9 cellular contexts compared by ENCODE assay signal in the genomic region with DNA sequence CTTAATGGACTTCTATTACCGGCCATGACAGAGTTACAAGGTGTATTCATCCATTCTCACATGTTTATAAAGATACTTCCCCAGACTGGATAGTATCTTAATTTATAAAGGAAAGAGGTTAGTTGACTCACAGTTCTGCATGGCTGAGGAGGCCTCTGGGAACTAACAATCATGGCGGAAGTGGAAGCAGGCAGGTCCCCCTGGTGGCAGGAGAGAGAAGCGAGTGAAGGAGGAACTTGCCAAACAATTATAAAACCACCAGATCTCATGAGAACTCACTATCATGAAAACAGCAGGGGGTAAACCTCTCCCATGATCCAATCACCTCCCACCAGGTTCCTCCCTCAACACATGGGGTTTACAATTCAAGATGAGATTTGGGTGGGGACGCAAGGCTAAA.
A peak's percentile ranks its signal among the peaks of the same experiment; 100 is the strongest.
DNase-seq lines count a peak whose midpoint lies in the region; ATAC-seq and TF ChIP-seq lines count a peak whose summit lies in the region.
"Had no signal": no experiment of that assay in that cellular context is flagged by ENCODE, and none has a peak within 500 bp of the region (broad histone marks: within the 10 kb centered on the region; RNA-seq: fewer than 3 reads in every experiment).

No MANE protein-coding gene starts in this region.

- no peak overlapping the region for H3K27ac ChIP-seq in colonic mucosa
- H3K27ac ChIP-seq in left ventricle myocardium inferior (replicated peaks) = no peak overlapping the region
- H3K27ac ChIP-seq: A549 had no signal

- H3K4me3 ChIP-seq in colonic mucosa (no peak overlapping the region), left ventricle myocardium inferior (no peak overlapping the region)
- H3K4me3 ChIP-seq: A549 had no signal

- peak; percentile 69 for ATAC-seq in HG02678 (IDR thresholded peaks at IDR 0.05; ENCODE audit: unreplicated experiment)
- no peak for ATAC-seq in GM18870 (IDR thresholded peaks at IDR 0.05; ENCODE audit: unreplicated experiment)
- ATAC-seq: A549 had no signal

- TF ChIP-seq CTCF in colonic mucosa (IDR thresholded peaks at IDR 0.05) (no peak), left ventricle myocardium inferior (IDR thresholded peaks at IDR 0.05; ENCODE audit: borderline replicate concordance) (no peak)

- DNase-seq in NCI-H146 (lab: John Stamatoyannopoulos, UW) (peak; percentile 8), NCI-H146 treated with DMSO at 0.1 percent for 48 hours (lab: John Stamatoyannopoulos, UW; ENCODE audit: unreplicated experiment) (no peak), RKO (ENCODE audit: low spot score) (peak; percentile 64), lung microvascular endothelial cell (ENCODE audit: low read depth in 2 of 2) (peak; percentile 3 to 24), colonic mucosa (no peak), left ventricle myocardium inferior (no peak)

- H3K9ac ChIP-seq in colonic mucosa (ENCODE audit: low read depth in 2 of 2, low read length in 2 of 2) = no peak overlapping the region

- no peaks in the 10 kb centered on the region for H3K36me3 ChIP-seq in colonic mucosa
- no peaks in the 10 kb centered on the region for H3K36me3 ChIP-seq in left ventricle myocardium inferior

- H3K27me3 ChIP-seq in colonic mucosa (no peaks in the 10 kb centered on the region), left ventricle myocardium inferior (ENCODE audit: low read depth) (no peaks in the 10 kb centered on the region)

- intact Hi-C loops in colonic mucosa (cut with DNase I) (loop anchor here (10.0 kb wide), 1 partner anchor 649 kb away; no protein-coding TSS in a partner anchor), left ventricle myocardium inferior (cut with micrococcal nuclease) (no loop called here)

- H3K9me3 ChIP-seq in colonic mucosa (no peaks in the 10 kb centered on the region), left ventricle myocardium inferior (replicated peaks) (peaks cover under 1% of the 10 kb centered on the region)
- H3K9me3 ChIP-seq: A549 had no signal

- H3K4me1 ChIP-seq in colonic mucosa (no peaks in the 10 kb centered on the region), left ventricle myocardium inferior (peaks cover 12% of the 10 kb centered on the region)
- H3K4me1 ChIP-seq: A549 had no signal

Comparison
In these comparisons a context has a peak if more than half of its experiments do, and no peak if none do; other contexts are left out.
1. DNase-seq: peak in NCI-H146 (single experiment), RKO (single experiment) and lung microvascular endothelial cell (2 of 2); none in NCI-H146 treated with DMSO at 0.1 percent for 48 hours (single experiment), colonic mucosa (single experiment) and left ventricle myocardium inferior (single experiment).